Comparison of ENCODE assay signal across 1 cellular context in genomic region chr11:110069158-110069737, GRCh38.
TF ChIP-seq lines count a peak whose summit lies in the region.

No MANE protein-coding gene starts in this region.

TF ChIP-seq in H1, 55 proteins besides CTCF, POLR2A, EP300 and RAD21 (continued from another document):
- TF ChIP-seq CHD7 (IDR thresholded peaks at IDR 0.05; ENCODE audit: insufficient replicate concordance, low read length) (no peak), CHD2 (IDR thresholded peaks at IDR 0.05; ENCODE audit: low read length) (no peak), GABPA (IDR thresholded peaks at IDR 0.05; ENCODE audit: borderline replicate concordance, insufficient read depth, low read length) (no peak), EGR1 (IDR thresholded peaks at IDR 0.05; ENCODE audit: borderline replicate concordance, low read depth, low read length) (no peak), SP2 (IDR thresholded peaks at IDR 0.05; ENCODE audit: low read length) (no peak), E2F6 (IDR thresholded peaks at IDR 0.05) (no peak), TBP (IDR thresholded peaks at IDR 0.05; ENCODE audit: low read depth, low read length) (no peak)
